Comparison of ENCODE assay signal across 8 cellular contexts in genomic region chr20:32509639-32510066, GRCh38.
DNase-seq lines count a peak whose midpoint lies in the region; ATAC-seq and TF ChIP-seq lines count a peak whose summit lies in the region.

No MANE protein-coding gene starts in this region.

- DNase-seq in GM06990 (ENCODE audit: extremely low read depth, insufficient read length) (no peak), NCI-H2196 treated with DMSO at 0.1 percent for 48 hours (lab: John Stamatoyannopoulos, UW; ENCODE audit: unreplicated experiment) (peak; percentile 27), natural killer cell (peak; percentile 37), cerebellum (ENCODE audit: low spot score) (no peak), NCI-H748 (lab: John Stamatoyannopoulos, UW; ENCODE audit: unreplicated experiment) (no peak), NCI-H774 (lab: John Stamatoyannopoulos, UW) (no peak)
- peak; percentile 54 for DNase-seq in activated T-helper 2 cell treated with anti-CD3 and anti-CD28 coated beads, Interferon-gamma antibody, Interleukin-2, Interleukin-4, amounts not matched to agents 10 μg/mL and 5 μg/mL and 100 μg/mL, durations not matched to agents 14 hours and 24 hours and 36 hours (ENCODE audit: low spot score)

- no peak overlapping the region for H3K4me3 ChIP-seq in GM06990 (replicated peaks; ENCODE audit: low read depth, low read length)

- no peaks in the 10 kb centered on the region for H3K27me3 ChIP-seq in GM06990 (replicated peaks; ENCODE audit: control insufficient read depth, insufficient read depth, low read length)

- H3K27me3 Mint-ChIP-seq in activated T-helper 2 cell treated with anti-CD3 and anti-CD28 coated beads, Interferon-gamma antibody, Interleukin-2, Interleukin-4, amounts not matched to agents 10 μg/mL and 5 μg/mL and 100 μg/mL, durations not matched to agents 14 hours and 24 hours and 36 hours (ENCODE audit: low read depth) = no peaks in the 10 kb centered on the region
- no peaks in the 10 kb centered on the region for H3K27me3 Mint-ChIP-seq in natural killer cell (ENCODE audit: low read depth in 2 of 2)

- TF ChIP-seq CTCF in GM06990 (IDR thresholded peaks at IDR 0.05; ENCODE audit: insufficient read depth, low read length, poor library complexity, severe bottlenecking) (peak; percentile 23), natural killer cell (IDR thresholded peaks at IDR 0.05) (peak; percentile 13)

- H3K4me3 Mint-ChIP-seq in activated T-helper 2 cell treated with anti-CD3 and anti-CD28 coated beads, Interferon-gamma antibody, Interleukin-2, Interleukin-4, amounts not matched to agents 10 μg/mL and 5 μg/mL and 100 μg/mL, durations not matched to agents 14 hours and 24 hours and 36 hours (ENCODE audit: low read depth) = peak overlapping the region; percentile 24
- peak overlapping the region; percentile 86 for H3K4me3 Mint-ChIP-seq in natural killer cell

- peaks cover 16% of the 10 kb centered on the region for H3K36me3 Mint-ChIP-seq in activated T-helper 2 cell treated with anti-CD3 and anti-CD28 coated beads, Interferon-gamma antibody, Interleukin-2, Interleukin-4, amounts not matched to agents 10 μg/mL and 5 μg/mL and 100 μg/mL, durations not matched to agents 14 hours and 24 hours and 36 hours (ENCODE audit: low read depth)
- H3K36me3 Mint-ChIP-seq in natural killer cell = no peaks in the 10 kb centered on the region

- peak overlapping the region; percentile 62 for H3K27ac Mint-ChIP-seq in activated T-helper 2 cell treated with anti-CD3 and anti-CD28 coated beads, Interferon-gamma antibody, Interleukin-2, Interleukin-4, amounts not matched to agents 10 μg/mL and 5 μg/mL and 100 μg/mL, durations not matched to agents 14 hours and 24 hours and 36 hours
- H3K27ac Mint-ChIP-seq in natural killer cell = peak overlapping the region; percentile 93

- intact Hi-C loops in activated T-helper 2 cell treated with anti-CD3 and anti-CD28 coated beads, Interferon-gamma antibody, Interleukin-2, Interleukin-4, amounts not matched to agents 10 μg/mL and 5 μg/mL and 100 μg/mL, durations not matched to agents 14 hours and 24 hours and 36 hours (cut with micrococcal nuclease) = no loop called here
- intact Hi-C loops in natural killer cell (cut with micrococcal nuclease) = loop anchor here (1.0 kb wide), 1 partner anchor 25 kb away; no protein-coding TSS in a partner anchor

- ATAC-seq in natural killer cell (peak; percentile 81 to 87 (median 84)), GM21723 (IDR thresholded peaks at IDR 0.05; ENCODE audit: unreplicated experiment) (no peak)

- H3K4me1 Mint-ChIP-seq in activated T-helper 2 cell treated with anti-CD3 and anti-CD28 coated beads, Interferon-gamma antibody, Interleukin-2, Interleukin-4, amounts not matched to agents 10 μg/mL and 5 μg/mL and 100 μg/mL, durations not matched to agents 14 hours and 24 hours and 36 hours (ENCODE audit: low read depth) = peaks cover 38% of the 10 kb centered on the region
- peaks cover 55 to 82% of the 10 kb centered on the region in 2 donors for H3K4me1 Mint-ChIP-seq in natural killer cell

- H3K36me3 ChIP-seq in GM06990 (ENCODE audit: control insufficient read depth, insufficient read depth, low read length) = no peaks in the 10 kb centered on the region; the same call in none of the 2 replicates

- no peaks in the 10 kb centered on the region for H3K9me3 Mint-ChIP-seq in activated T-helper 2 cell treated with anti-CD3 and anti-CD28 coated beads, Interferon-gamma antibody, Interleukin-2, Interleukin-4, amounts not matched to agents 10 μg/mL and 5 μg/mL and 100 μg/mL, durations not matched to agents 14 hours and 24 hours and 36 hours
- no peaks in the 10 kb centered on the region for H3K9me3 Mint-ChIP-seq in natural killer cell

Comparison
In these comparisons a context has a peak if more than half of its experiments do, and no peak if none do; other contexts are left out.
1. DNase-seq: peak in NCI-H2196 treated with DMSO at 0.1 percent for 48 hours (single experiment), activated T-helper 2 cell treated with anti-CD3 and anti-CD28 coated beads, Interferon-gamma antibody, Interleukin-2, Interleukin-4, amounts not matched to agents 10 μg/mL and 5 μg/mL and 100 μg/mL, durations not matched to agents 14 hours and 24 hours and 36 hours (single experiment) and natural killer cell (single experiment); none in GM06990 (single experiment), cerebellum (single experiment), NCI-H748 (single experiment) and NCI-H774 (single experiment).